In genomic region chr4:151744614-151745013, GRCh38 we compare ENCODE assay signal across 1 cellular context.
TF ChIP-seq lines count a peak whose summit lies in the region.

No MANE protein-coding gene starts in this region.

TF ChIP-seq in GM12878, 131 proteins besides CTCF, POLR2A, EP300 and RAD21 (continues in another document):
- peak; percentile 83 for TF ChIP-seq RUNX3 (IDR thresholded peaks at IDR 0.05; ENCODE audit: low read length)
- no peak for TF ChIP-seq ASH2L (IDR thresholded peaks at IDR 0.05; ENCODE audit: borderline replicate concordance, low read depth)
- peak; percentile 87; the same call in 1 of the 2 replicates for TF ChIP-seq FOXM1 (IDR thresholded peaks at IDR 0.05; ENCODE audit: low read depth, low read length)
- peak; percentile 16; the same call in 1 of the 2 replicates for TF ChIP-seq CREB1 (IDR thresholded peaks at IDR 0.05; ENCODE audit: low read depth)
- no peak for TF ChIP-seq KLF5 (IDR thresholded peaks at IDR 0.05; ENCODE audit: partially characterized antibody)
- no peak for TF ChIP-seq IRF5 (IDR thresholded peaks at IDR 0.05; ENCODE audit: borderline replicate concordance)
- no peak for TF ChIP-seq JUND (IDR thresholded peaks at IDR 0.05; ENCODE audit: low read depth, low read length)
- TF ChIP-seq ZBED1 (IDR thresholded peaks at IDR 0.05; ENCODE audit: borderline replicate concordance), result peak; percentile 45; the same call in 1 of the 2 replicates
- TF ChIP-seq HDAC6 (IDR thresholded peaks at IDR 0.05; ENCODE audit: unreplicated experiment), result no peak
- no peak for TF ChIP-seq CHD2 (IDR thresholded peaks at IDR 0.05; ENCODE audit: borderline replicate concordance, low read depth, low read length)
- TF ChIP-seq MTA2 (IDR thresholded peaks at IDR 0.05; ENCODE audit: low read depth), result peak; percentile 67; the same call in 1 of the 2 replicates
- TF ChIP-seq MYC (IDR thresholded peaks at IDR 0.05; ENCODE audit: insufficient read depth, insufficient read length, insufficient replicate concordance, low read length, severe bottlenecking), result no peak
- no peak for TF ChIP-seq POU2F2 (IDR thresholded peaks at IDR 0.05; ENCODE audit: borderline replicate concordance, low read depth, low read length)
- peak; percentile 66 for TF ChIP-seq RELB (IDR thresholded peaks at IDR 0.05; ENCODE audit: low read depth)
- peak; percentile 44 for TF ChIP-seq JUNB (IDR thresholded peaks at IDR 0.05)
- peak; percentile 32 for TF ChIP-seq SKIL (IDR thresholded peaks at IDR 0.05; ENCODE audit: low read depth, poor library complexity, severe bottlenecking)
- TF ChIP-seq MTA3 (IDR thresholded peaks at IDR 0.05; ENCODE audit: borderline replicate concordance, low read length), result 0 out of 2 replicates have a peak, but pooled peaks have one; percentile 41
- TF ChIP-seq ATF2 (IDR thresholded peaks at IDR 0.05; ENCODE audit: low read length), result peak; percentile 74
- peak; percentile 69; the same call in 1 of the 2 replicates for TF ChIP-seq NR2F1 (conservative IDR thresholded peaks at IDR 0.05)
- TF ChIP-seq GABPA (IDR thresholded peaks at IDR 0.05; ENCODE audit: low read depth), result peak; percentile 36; the same call in 1 of the 2 replicates
- TF ChIP-seq ATF7 (IDR thresholded peaks at IDR 0.05; ENCODE audit: low read depth), result peak; percentile 60
- no peak for TF ChIP-seq SMAD1 (IDR thresholded peaks at IDR 0.05; ENCODE audit: low read depth, partially characterized antibody)
- TF ChIP-seq SPI1 (IDR thresholded peaks at IDR 0.05; ENCODE audit: borderline replicate concordance, insufficient read depth, low read depth, low read length), result peak; percentile 76
- no peak for TF ChIP-seq SIN3A (IDR thresholded peaks at IDR 0.05; ENCODE audit: low read depth, low read length)
- TF ChIP-seq DPF2 (IDR thresholded peaks at IDR 0.05), result peak; percentile 27; the same call in 1 of the 2 replicates
- TF ChIP-seq PKNOX1 (IDR thresholded peaks at IDR 0.05), result no peak
- no peak for TF ChIP-seq ZNF592 (IDR thresholded peaks at IDR 0.05)
- peak; percentile 90 for TF ChIP-seq NFIC (IDR thresholded peaks at IDR 0.05; ENCODE audit: low read depth, low read length)
- peak; percentile 49 for TF ChIP-seq BCL3 (IDR thresholded peaks at IDR 0.05; ENCODE audit: borderline replicate concordance, insufficient read depth, low read depth, low read length, poor library complexity, severe bottlenecking)
- no peak for TF ChIP-seq GATAD2B (conservative IDR thresholded peaks at IDR 0.05; ENCODE audit: low read depth)
- TF ChIP-seq ZBTB11 (CRISPR knock-in tag; IDR thresholded peaks at IDR 0.05), result no peak
- peak; percentile 92 to 94 for TF ChIP-seq IKZF2 (IDR thresholded peaks at IDR 0.05)
- TF ChIP-seq SREBF2 (IDR thresholded peaks at IDR 0.05; ENCODE audit: low read length), result no peak
- TF ChIP-seq MLLT1 (IDR thresholded peaks at IDR 0.05), result no peak
- TF ChIP-seq BCL11A (IDR thresholded peaks at IDR 0.05; ENCODE audit: low read depth, low read length), result 0 out of 2 replicates have a peak, but pooled peaks have one; percentile 43
- TF ChIP-seq TCF7 (IDR thresholded peaks at IDR 0.05; ENCODE audit: borderline replicate concordance), result peak; percentile 61; the same call in 1 of the 2 replicates
- TF ChIP-seq IKZF1 (conservative IDR thresholded peaks at IDR 0.05), result peak; percentile 91
- 0 out of 4 replicates have a peak, but pooled peaks of 1 of the 2 experiments have one; percentile 3 for TF ChIP-seq CEBPB (IDR thresholded peaks at IDR 0.05; ENCODE audit: borderline replicate concordance in 1 of 2, low read depth in 2 of 2, low read length in 2 of 2)
- peak; percentile 97 for TF ChIP-seq EED (IDR thresholded peaks at IDR 0.05; ENCODE audit: low read depth)
- no peak for TF ChIP-seq BHLHE40 (IDR thresholded peaks at IDR 0.05; ENCODE audit: borderline replicate concordance in 1 of 2, low read depth in 2 of 2, low read length in 1 of 2)
- no peak for TF ChIP-seq RB1 (IDR thresholded peaks at IDR 0.05; ENCODE audit: borderline replicate concordance)
- no peak for TF ChIP-seq HDAC2 (IDR thresholded peaks at IDR 0.05)
- TF ChIP-seq MEF2A (IDR thresholded peaks at IDR 0.05; ENCODE audit: insufficient read depth, low read depth, low read length), result 0 out of 2 replicates have a peak, but pooled peaks have one; percentile 29
- TF ChIP-seq HDGF (IDR thresholded peaks at IDR 0.05), result no peak
- no peak for TF ChIP-seq STAT3 (IDR thresholded peaks at IDR 0.05; ENCODE audit: low read depth, low read length)
- no peak for TF ChIP-seq RFX5 (IDR thresholded peaks at IDR 0.05; ENCODE audit: low read depth, low read length)
- TF ChIP-seq CBFB (IDR thresholded peaks at IDR 0.05; ENCODE audit: low read depth), result 0 out of 2 replicates have a peak, but pooled peaks have one; percentile 43
